ENCODE assay signal across 22 cellular contexts in the genomic region with DNA sequence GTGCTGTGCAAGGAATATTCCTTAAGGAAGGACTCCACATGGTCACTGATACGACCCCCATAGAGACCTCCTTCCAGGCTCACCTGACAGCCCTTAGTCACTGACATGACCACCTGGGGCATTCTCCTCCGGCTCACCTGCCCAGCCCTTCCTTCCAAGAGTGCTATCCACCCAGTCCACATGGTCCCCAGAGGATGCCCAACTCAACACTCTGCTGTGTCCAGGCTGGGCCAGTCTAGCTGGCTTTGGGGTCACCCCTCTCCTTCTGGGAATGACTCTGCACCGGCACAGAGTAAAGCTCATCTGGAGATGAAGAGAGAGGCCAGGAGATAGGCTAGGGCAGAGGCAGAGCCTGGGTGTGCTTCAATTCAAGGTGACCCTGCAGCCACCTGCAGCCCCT.
"Had no signal": no experiment of that assay in that cellular context is flagged by ENCODE, and none has a peak within 500 bp of the region (broad histone marks: within the 10 kb centered on the region; RNA-seq: fewer than 3 reads in every experiment).

No MANE protein-coding gene starts in this region.

- H3K4me1 Mint-ChIP-seq: naive thymus-derived CD4-positive, alpha-beta T cell had no signal

- H3K4me1 ChIP-seq: stomach, testis, thyroid gland, upper lobe of right lung had no signal

- ATAC-seq: heart right ventricle; naive thymus-derived CD4-positive, alpha-beta T cell; stimulated activated naive B cell treated with anti-CD40 and anti-IgM and Interleukin-4, amounts not matched to agents 10 μg/mL and 1 μg/mL and 100 μg/mL, for 72 hours; stimulated activated naive CD8-positive, alpha-beta T cell treated with anti-CD3 and anti-CD28 coated beads, Interleukin-15, Interleukin-2, amounts not matched to agents 100 U/mL and 50 U/mL, for 24 hours; upper lobe of right lung had no signal

- DNase-seq: heart right ventricle; islet precursor cell; left ventricle myocardium inferior; naive thymus-derived CD4-positive, alpha-beta T cell; ovary; right cardiac atrium; stimulated activated CD4-positive, alpha-beta T cell treated with anti-CD3 and anti-CD28 coated beads, Interleukin-1b, Interleukin-23, amount 100 ng/mL, for 48 hours; stimulated activated CD4-positive, alpha-beta T cell treated with anti-CD3 and anti-CD28 coated beads, Interleukin-2, amount 100 ng/mL, for 48 hours; stimulated activated CD4-positive, alpha-beta T cell treated with anti-CD3 and anti-CD28 coated beads, Interleukin-4, amount 100 ng/mL, for 4 hours; stimulated activated CD8-positive, alpha-beta memory T cell treated with anti-CD3 and anti-CD28 coated beads, Interleukin-4, amount 100 ng/mL, for 48 hours; stimulated activated naive B cell treated with anti-CD40 and anti-IgM and Interleukin-4, amounts not matched to agents 10 μg/mL and 1 μg/mL and 100 μg/mL, for 72 hours; stimulated activated naive CD8-positive, alpha-beta T cell treated with anti-CD3 and anti-CD28 coated beads, Interleukin-15, Interleukin-2, amounts not matched to agents 100 U/mL and 50 U/mL, for 24 hours; stomach; testis; thyroid gland; transverse colon; upper lobe of right lung had no signal

- H3K27ac Mint-ChIP-seq: naive thymus-derived CD4-positive, alpha-beta T cell; natural killer cell treated with Interleukin-12 subunit alpha and Interleukin-12 subunit beta and Interleukin-15 and Interleukin-18, amount 100 ng/mL, for 72 hours had no signal

- H3K9me3 Mint-ChIP-seq: natural killer cell treated with Interleukin-12 subunit alpha and Interleukin-12 subunit beta and Interleukin-15 and Interleukin-18, amount 100 ng/mL, for 72 hours had no signal

- H2AFZ ChIP-seq: hepatocyte had no signal

- H3K4me3 Mint-ChIP-seq: naive thymus-derived CD4-positive, alpha-beta T cell; natural killer cell treated with Interleukin-12 subunit alpha and Interleukin-12 subunit beta and Interleukin-15 and Interleukin-18, amount 100 ng/mL, for 72 hours; stimulated activated naive B cell treated with anti-CD40 and anti-IgM and Interleukin-4, amounts not matched to agents 10 μg/mL and 1 μg/mL and 100 μg/mL, for 72 hours had no signal

- H3K36me3 Mint-ChIP-seq: natural killer cell treated with Interleukin-12 subunit alpha and Interleukin-12 subunit beta and Interleukin-15 and Interleukin-18, amount 100 ng/mL, for 72 hours had no signal

- H3K4me2 ChIP-seq: hepatocyte, smooth muscle cell had no signal

- H3K36me3 ChIP-seq: ovary had no signal

- H3K27ac ChIP-seq: heart right ventricle, hepatocyte, left ventricle myocardium inferior, ovary, stomach, testis, thyroid gland, transverse colon, upper lobe of right lung, vagina had no signal

- H3K9me3 ChIP-seq: heart right ventricle, left ventricle myocardium inferior, ovary, stomach, testis, thyroid gland, transverse colon, upper lobe of right lung, vagina had no signal

- H3K27me3 ChIP-seq: heart right ventricle, hepatocyte, ovary, stomach, testis, thyroid gland, transverse colon, upper lobe of right lung, vagina had no signal

- H3K4me3 ChIP-seq: heart right ventricle, hepatocyte, left ventricle myocardium inferior, lung, ovary, smooth muscle cell, stomach, testis, thyroid gland, transverse colon, upper lobe of right lung, vagina had no signal
